In genomic region chr7:37448637-37449331, GRCh38 we compare ENCODE assay signal across 8 cellular contexts. TPM values are rescaled to one million over a fixed set of nuclear protein-coding genes. Genes with fewer than 3 reads are reported as not detected.
DNase-seq lines count a peak whose midpoint lies in the region; ATAC-seq and TF ChIP-seq lines count a peak whose summit lies in the region.

Gene ELMO1, minus strand, starts transcription at chr7:37448864. Its CDS starts 106,174 bp downstream, at chr7:37342690.

- peaks cover 22% of the 10 kb centered on the region for H3K27me3 ChIP-seq in NT2/D1 (ENCODE audit: insufficient read depth, insufficient read length)
- H3K27me3 ChIP-seq in esophagus squamous epithelium: peaks cover 0 to 37% (median 0%) of the 10 kb centered on the region in 4 donors

- H3K9ac ChIP-seq in NT2/D1 (ENCODE audit: insufficient read length, low read depth): peak within 1 kb of the TSS; percentile 90

- peak in 2 of 4 donors; percentile 60 to 80 for TF ChIP-seq POLR2A in esophagus squamous epithelium (IDR thresholded peaks at IDR 0.05)

- ATAC-seq in GM18873 (IDR thresholded peaks at IDR 0.05; ENCODE audit: low FRiP score, unreplicated experiment): peak; percentile 95
- ATAC-seq in HG03280 (IDR thresholded peaks at IDR 0.05; ENCODE audit: unreplicated experiment): peak; percentile 97

- H3K27ac ChIP-seq in esophagus squamous epithelium: peak within 1 kb of the TSS; percentile 83 to 97 (median 91)

- WGBS in esophagus squamous epithelium, 2 donors: 1 to 7% methylated on average over 12 to 31 of the region's 53 CpGs

- H3K4me3 ChIP-seq in NT2/D1 (ENCODE audit: insufficient read length, low read depth) (peak within 1 kb of the TSS; percentile 84), esophagus squamous epithelium (peak within 1 kb of the TSS; percentile 46 to 87 (median 74))

- H3K36me3 ChIP-seq in NT2/D1 (ENCODE audit: insufficient read depth, insufficient read length, low read length) (no peaks in the 10 kb centered on the region), esophagus squamous epithelium (no peaks in the 10 kb centered on the region)

- H3K9me3 ChIP-seq in NT2/D1 (ENCODE audit: insufficient read depth, low read length): no peaks in the 10 kb centered on the region
- no peaks in the 10 kb centered on the region for H3K9me3 ChIP-seq in esophagus squamous epithelium

- peak in 5 of 6 experiments; percentile 17 to 52 (median 47) for TF ChIP-seq CTCF in esophagus squamous epithelium (IDR thresholded peaks at IDR 0.05)

- intact Hi-C loops in esophagus squamous epithelium (cut with DNase I): no loop called here

- peak; percentile 54 for DNase-seq in AG08396 (ENCODE audit: low spot score)
- DNase-seq in NT2/D1 (ENCODE audit: low read depth, low spot score): peak; percentile 87
- DNase-seq in activated T-cell treated with anti-CD3 and anti-CD28 coated beads for 48 hours (ENCODE audit: low read depth): peak; percentile 74
- DNase-seq in esophagus squamous epithelium (lab: John Stamatoyannopoulos, UW): peak; percentile 34
- DNase-seq in myocyte (ENCODE audit: low read depth): peak; percentile 26
- peak; percentile 46 to 68 for DNase-seq in stimulated activated CD8-positive, alpha-beta memory T cell treated with anti-CD3 and anti-CD28 coated beads, Interleukin-7, amount 100 ng/mL, for 4 hours (ENCODE audit: low read depth in 2 of 2)

- no peaks in the 10 kb centered on the region for H3K4me1 ChIP-seq in NT2/D1 (ENCODE audit: insufficient read depth, insufficient read length)
- H3K4me1 ChIP-seq in esophagus squamous epithelium: peaks cover 0 to 46% (median 2%) of the 10 kb centered on the region in 3 donors

RNA-seq across cellular contexts. Expression of gene ELMO1, which starts in this region (rescaled TPM):
- total RNA-seq in esophagus squamous epithelium: 10 to 100 TPM in 2 of 4 donors, 1 to 10 TPM in 1, under 1 TPM in 1; 0.68 to 36.6 (median 11.8) TPM
- 0.13 and 0.16 TPM in 2 replicates for total RNA-seq in myocyte
- polyA plus RNA-seq in myocyte (2012): 0.54 TPM

Comparison
In these comparisons a context has a peak if more than half of its experiments do, and no peak if none do; other contexts are left out.
1. Peak in every context shown above with its lines: DNase-seq, ATAC-seq, H3K4me3 ChIP-seq and H3K27ac ChIP-seq.
2. Peak in DNase-seq in myocyte; RNA of the gene not detected or under 1 TPM.
3. DNase-seq: peak in every context shown above with its lines; median percentile 87 in NT2/D1; 74 in activated T-cell treated with anti-CD3 and anti-CD28 coated beads for 48 hours; 57 in stimulated activated CD8-positive, alpha-beta memory T cell treated with anti-CD3 and anti-CD28 coated beads, Interleukin-7, amount 100 ng/mL, for 4 hours; 54 in AG08396; 34 in esophagus squamous epithelium; 26 in myocyte.